21 cellular contexts compared by ENCODE assay signal in genomic region chr4:89356086-89356485, GRCh38. TPM values are rescaled to one million over a fixed set of nuclear protein-coding genes. Genes with fewer than 3 reads are reported as not detected.
DNase-seq lines count a peak whose midpoint lies in the region; TF ChIP-seq lines count a peak whose summit lies in the region.
"Had no signal": no experiment of that assay in that cellular context is flagged by ENCODE, and none has a peak within 500 bp of the region (broad histone marks: within the 10 kb centered on the region; RNA-seq: fewer than 3 reads in every experiment).

No MANE protein-coding gene starts in this region.

- H3K4me2 ChIP-seq in MM.1S (ENCODE audit: low read depth, low read length), result no peak overlapping the region
- H3K4me2 ChIP-seq: GM23338 had no signal

- no peaks in the 10 kb centered on the region for H3F3A ChIP-seq in MM.1S (ENCODE audit: insufficient read depth, low read length)

- H3K4me1 Mint-ChIP-seq in activated T-helper 2 cell treated with anti-CD3 and anti-CD28 coated beads, Interferon-gamma antibody, Interleukin-2, Interleukin-4, amounts not matched to agents 10 μg/mL and 5 μg/mL and 100 μg/mL, durations not matched to agents 14 hours and 24 hours and 36 hours (ENCODE audit: low read depth), result no peaks in the 10 kb centered on the region
- H3K4me1 Mint-ChIP-seq: B cell, GM23338 had no signal

- no peak overlapping the region for H3K27ac Mint-ChIP-seq in activated T-helper 2 cell treated with anti-CD3 and anti-CD28 coated beads, Interferon-gamma antibody, Interleukin-2, Interleukin-4, amounts not matched to agents 10 μg/mL and 5 μg/mL and 100 μg/mL, durations not matched to agents 14 hours and 24 hours and 36 hours
- H3K27ac Mint-ChIP-seq: activated CD8-positive, alpha-beta T cell treated with anti-CD3 and anti-CD28 coated beads, Interleukin-2, amount 10 ng/mL, durations not matched to agents 7 days and 5 days; B cell; GM23338 had no signal

- H3K36me3 ChIP-seq in HEK293 (ENCODE audit: control insufficient read depth in 2 of 2, insufficient read depth in 1 of 2, low read length in 2 of 2) (no peaks in the 10 kb centered on the region), kidney epithelial cell (ENCODE audit: control insufficient read depth, insufficient read depth, low read length) (no peaks in the 10 kb centered on the region), MM.1S (replicated peaks; ENCODE audit: insufficient read depth, low read length) (no peaks in the 10 kb centered on the region)
- H3K36me3 ChIP-seq: adrenal gland, upper lobe of left lung had no signal

- DNase-seq in NCI-H1417 (lab: John Stamatoyannopoulos, UW) (peak in 2 of 3 experiments; percentile 44 to 87), NCI-H748 treated with DMSO at 0.1 percent for 48 hours (lab: John Stamatoyannopoulos, UW) (peak; percentile 84), kidney epithelial cell (ENCODE audit: low read depth) (peak; percentile 5), hippocampal formation (lab: John Stamatoyannopoulos, UW) (no peak), MM.1S (no peak)
- no peak for DNase-seq in stimulated activated naive CD4-positive, alpha-beta T cell treated with Interleukin-2 at 50 U/mL for 16 hours (lab: John Stamatoyannopoulos, UW)
- DNase-seq in activated T-helper 2 cell treated with anti-CD3 and anti-CD28 coated beads, Interferon-gamma antibody, Interleukin-2, Interleukin-4, amounts not matched to agents 10 μg/mL and 5 μg/mL and 100 μg/mL, durations not matched to agents 14 hours and 24 hours and 36 hours (ENCODE audit: low spot score), result no peak
- DNase-seq: activated CD8-positive, alpha-beta T cell treated with anti-CD3 and anti-CD28 coated beads, Interleukin-2, amount 10 ng/mL, durations not matched to agents 7 days and 5 days; adrenal gland; central memory CD4-positive, alpha-beta T cell; effector CD8-positive, alpha-beta T cell; NCI-H1694 treated with DMSO at 0.1 percent for 48 hours; retina; stimulated activated CD4-positive, alpha-beta T cell treated with anti-CD3 and anti-CD28 coated beads, Interleukin-15, amount 100 ng/mL, for 24 hours; stimulated activated naive CD8-positive, alpha-beta T cell treated with anti-CD3 and anti-CD28 coated beads, Interleukin-15, Interleukin-2, amounts not matched to agents 100 U/mL and 50 U/mL, for 24 hours; T-helper 1 cell; upper lobe of left lung had no signal

- no peaks in the 10 kb centered on the region for H3K36me3 Mint-ChIP-seq in activated T-helper 2 cell treated with anti-CD3 and anti-CD28 coated beads, Interferon-gamma antibody, Interleukin-2, Interleukin-4, amounts not matched to agents 10 μg/mL and 5 μg/mL and 100 μg/mL, durations not matched to agents 14 hours and 24 hours and 36 hours (ENCODE audit: low read depth)

- CTCF ChIA-PET in HEK293 (lab: Yijun Ruan, JAX), result no interaction called here

- TF ChIP-seq CTCF in HEK293 (tag by site-specific recombination; IDR thresholded peaks at IDR 0.05) (no peak), kidney epithelial cell (IDR thresholded peaks at IDR 0.05; ENCODE audit: insufficient read depth, low read length, poor library complexity, severe bottlenecking) (no peak), MM.1S (IDR thresholded peaks at IDR 0.05; ENCODE audit: low read length) (no peak)

- no peaks in the 10 kb centered on the region for H3K9me3 Mint-ChIP-seq in activated T-helper 2 cell treated with anti-CD3 and anti-CD28 coated beads, Interferon-gamma antibody, Interleukin-2, Interleukin-4, amounts not matched to agents 10 μg/mL and 5 μg/mL and 100 μg/mL, durations not matched to agents 14 hours and 24 hours and 36 hours
- H3K9me3 Mint-ChIP-seq: GM23338 had no signal

- H3K79me2 ChIP-seq in MM.1S (ENCODE audit: low read length), result no peaks in the 10 kb centered on the region

- no peak overlapping the region for H3K27ac ChIP-seq in HEK293 (ENCODE audit: extremely low read depth, low read depth, low read length)
- no peak overlapping the region for H3K27ac ChIP-seq in MM.1S (ENCODE audit: low read length)
- H3K27ac ChIP-seq: adrenal gland, upper lobe of left lung had no signal

- H3K4me3 ChIP-seq in HEK293 (ENCODE audit: low read depth, low read length), result no peak overlapping the region
- H3K4me3 ChIP-seq in kidney epithelial cell (ENCODE audit: low read depth, low read length), result no peak overlapping the region
- H3K4me3 ChIP-seq in MM.1S (ENCODE audit: low read length), result no peak overlapping the region
- H3K4me3 ChIP-seq: adrenal gland, GM23338, K562, upper lobe of left lung had no signal

- H2AFZ ChIP-seq in MM.1S (ENCODE audit: low read length), result no peak overlapping the region
- H2AFZ ChIP-seq: GM23338 had no signal

- peaks cover 22% of the 10 kb centered on the region for H3K27me3 Mint-ChIP-seq in activated T-helper 2 cell treated with anti-CD3 and anti-CD28 coated beads, Interferon-gamma antibody, Interleukin-2, Interleukin-4, amounts not matched to agents 10 μg/mL and 5 μg/mL and 100 μg/mL, durations not matched to agents 14 hours and 24 hours and 36 hours (ENCODE audit: low read depth)

- H3K27me3 ChIP-seq in kidney epithelial cell (ENCODE audit: control insufficient read depth, insufficient read depth, low read length) (no peaks in the 10 kb centered on the region), MM.1S (replicated peaks; ENCODE audit: insufficient read depth, low read length) (no peaks in the 10 kb centered on the region)
- H3K27me3 ChIP-seq: adrenal gland, upper lobe of left lung had no signal

- intact Hi-C loops in activated T-helper 2 cell treated with anti-CD3 and anti-CD28 coated beads, Interferon-gamma antibody, Interleukin-2, Interleukin-4, amounts not matched to agents 10 μg/mL and 5 μg/mL and 100 μg/mL, durations not matched to agents 14 hours and 24 hours and 36 hours (cut with micrococcal nuclease), result no loop called here

- no peak overlapping the region for H3K4me3 Mint-ChIP-seq in activated T-helper 2 cell treated with anti-CD3 and anti-CD28 coated beads, Interferon-gamma antibody, Interleukin-2, Interleukin-4, amounts not matched to agents 10 μg/mL and 5 μg/mL and 100 μg/mL, durations not matched to agents 14 hours and 24 hours and 36 hours (ENCODE audit: low read depth)
- H3K4me3 Mint-ChIP-seq: activated CD8-positive, alpha-beta T cell treated with anti-CD3 and anti-CD28 coated beads, Interleukin-2, amount 10 ng/mL, durations not matched to agents 7 days and 5 days; B cell; GM23338 had no signal

- H3K9me3 ChIP-seq in HEK293 (ENCODE audit: control insufficient read depth, insufficient read depth, low read depth, low read length), result no peaks in the 10 kb centered on the region
- H3K9me3 ChIP-seq in MM.1S (replicated peaks; ENCODE audit: insufficient read depth, low read length), result no peaks in the 10 kb centered on the region
- H3K9me3 ChIP-seq: adrenal gland, upper lobe of left lung had no signal

- no peak overlapping the region for H3K9ac ChIP-seq in MM.1S (ENCODE audit: low read length)

- POLR2A ChIA-PET in HEK293 (lab: Yijun Ruan, JAX), result no interaction called here

- no peaks in the 10 kb centered on the region for H4K20me1 ChIP-seq in MM.1S (ENCODE audit: insufficient read depth, low read length)

- H3K9me2 ChIP-seq in MM.1S (replicated peaks; ENCODE audit: insufficient read depth, low read length), result no peaks in the 10 kb centered on the region

- H3K4me1 ChIP-seq in HEK293 (ENCODE audit: control insufficient read depth, insufficient read depth, low read length), result peaks cover 14% of the 10 kb centered on the region
- H3K4me1 ChIP-seq in MM.1S (ENCODE audit: low read length), result no peaks in the 10 kb centered on the region
- H3K4me1 ChIP-seq: adrenal gland, upper lobe of left lung had no signal

TF ChIP-seq in HEK293, 187 proteins besides CTCF, POLR2A, EP300 and RAD21 (continues in another document):
- TF ChIP-seq ATF2 (tag by site-specific recombination; IDR thresholded peaks at IDR 0.05; ENCODE audit: low read depth), result no peak
- peak; percentile 57; the same call in 1 of the 2 replicates for TF ChIP-seq ZNF580 (tag by site-specific recombination; IDR thresholded peaks at IDR 0.05)
- TF ChIP-seq PRDM6 (tag by site-specific recombination; IDR thresholded peaks at IDR 0.05), result peak; percentile 95

RNA-seq across cellular contexts. Expression of gene GPRIN3, which starts 48.5 kb away (rescaled TPM):
- 0.41 and 0.84 TPM in 2 replicates for total RNA-seq in kidney epithelial cell
- total RNA-seq in activated T-helper 2 cell treated with anti-CD3 and anti-CD28 coated beads, Interferon-gamma antibody, Interleukin-2, Interleukin-4, amounts not matched to agents 10 μg/mL and 5 μg/mL and 100 μg/mL, durations not matched to agents 14 hours and 24 hours and 36 hours, result 10.7 and 11.6 TPM in 2 replicates

Comparison
In these comparisons a context has a peak if more than half of its experiments do, and no peak if none do; other contexts are left out.
1. DNase-seq: peak in NCI-H1417 (2 of 3), NCI-H748 treated with DMSO at 0.1 percent for 48 hours (single experiment) and kidney epithelial cell (single experiment); none in stimulated activated naive CD4-positive, alpha-beta T cell treated with Interleukin-2 at 50 U/mL for 16 hours (single experiment), hippocampal formation (0 of 2), MM.1S (single experiment) and activated T-helper 2 cell treated with anti-CD3 and anti-CD28 coated beads, Interferon-gamma antibody, Interleukin-2, Interleukin-4, amounts not matched to agents 10 μg/mL and 5 μg/mL and 100 μg/mL, durations not matched to agents 14 hours and 24 hours and 36 hours (single experiment).